1 cellular context compared by ENCODE assay signal in the genomic region with DNA sequence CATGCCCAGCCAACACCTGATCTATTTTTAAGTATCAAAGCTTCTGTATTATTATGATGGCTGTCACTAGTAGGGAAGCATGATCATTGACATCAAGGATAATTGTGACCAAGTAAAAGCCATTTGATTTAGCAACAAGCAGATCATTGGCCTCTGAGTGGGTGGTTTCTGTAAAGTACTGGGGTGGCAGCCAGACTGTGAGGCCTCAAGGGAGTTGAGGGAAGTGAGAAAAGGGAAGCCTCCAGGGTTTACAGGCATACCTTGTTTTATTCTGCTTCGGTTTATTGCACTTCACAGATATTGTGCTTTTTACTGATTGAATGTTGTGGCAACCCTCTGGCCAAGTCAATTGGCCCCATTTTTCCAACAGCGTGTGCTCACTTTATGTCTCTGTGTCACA.
A peak's percentile ranks its signal among the peaks of the same experiment; 100 is the strongest.
TF ChIP-seq lines count a peak whose summit lies in the region.

No MANE protein-coding gene starts in this region.

TF ChIP-seq in GM12878, 131 proteins besides CTCF, POLR2A, EP300 and RAD21 (continued from another document):
- TF ChIP-seq, protein P1, sequence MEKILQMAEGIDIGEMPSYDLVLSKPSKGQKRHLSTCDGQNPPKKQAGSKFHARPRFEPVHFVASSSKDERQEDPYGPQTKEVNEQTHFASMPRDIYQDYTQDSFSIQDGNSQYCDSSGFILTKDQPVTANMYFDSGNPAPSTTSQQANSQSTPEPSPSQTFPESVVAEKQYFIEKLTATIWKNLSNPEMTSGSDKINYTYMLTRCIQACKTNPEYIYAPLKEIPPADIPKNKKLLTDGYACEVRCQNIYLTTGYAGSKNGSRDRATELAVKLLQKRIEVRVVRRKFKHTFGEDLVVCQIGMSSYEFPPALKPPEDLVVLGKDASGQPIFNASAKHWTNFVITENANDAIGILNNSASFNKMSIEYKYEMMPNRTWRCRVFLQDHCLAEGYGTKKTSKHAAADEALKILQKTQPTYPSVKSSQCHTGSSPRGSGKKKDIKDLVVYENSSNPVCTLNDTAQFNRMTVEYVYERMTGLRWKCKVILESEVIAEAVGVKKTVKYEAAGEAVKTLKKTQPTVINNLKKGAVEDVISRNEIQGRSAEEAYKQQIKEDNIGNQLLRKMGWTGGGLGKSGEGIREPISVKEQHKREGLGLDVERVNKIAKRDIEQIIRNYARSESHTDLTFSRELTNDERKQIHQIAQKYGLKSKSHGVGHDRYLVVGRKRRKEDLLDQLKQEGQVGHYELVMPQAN (conservative IDR thresholded peaks at IDR 0.05): no peak
- no peak for TF ChIP-seq MTA3 (IDR thresholded peaks at IDR 0.05; ENCODE audit: borderline replicate concordance, low read length)
- TF ChIP-seq MEF2B (IDR thresholded peaks at IDR 0.05; ENCODE audit: partially characterized antibody, poor library complexity, severe bottlenecking): peak; percentile 93
- TF ChIP-seq, protein P2, sequence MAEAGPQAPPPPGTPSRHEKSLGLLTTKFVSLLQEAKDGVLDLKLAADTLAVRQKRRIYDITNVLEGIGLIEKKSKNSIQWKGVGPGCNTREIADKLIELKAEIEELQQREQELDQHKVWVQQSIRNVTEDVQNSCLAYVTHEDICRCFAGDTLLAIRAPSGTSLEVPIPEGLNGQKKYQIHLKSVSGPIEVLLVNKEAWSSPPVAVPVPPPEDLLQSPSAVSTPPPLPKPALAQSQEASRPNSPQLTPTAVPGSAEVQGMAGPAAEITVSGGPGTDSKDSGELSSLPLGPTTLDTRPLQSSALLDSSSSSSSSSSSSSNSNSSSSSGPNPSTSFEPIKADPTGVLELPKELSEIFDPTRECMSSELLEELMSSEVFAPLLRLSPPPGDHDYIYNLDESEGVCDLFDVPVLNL (IDR thresholded peaks at IDR 0.05; ENCODE audit: low read depth, low read length): no peak
- no peak for TF ChIP-seq TCF7 (IDR thresholded peaks at IDR 0.05; ENCODE audit: borderline replicate concordance)
- TF ChIP-seq, protein P3, sequence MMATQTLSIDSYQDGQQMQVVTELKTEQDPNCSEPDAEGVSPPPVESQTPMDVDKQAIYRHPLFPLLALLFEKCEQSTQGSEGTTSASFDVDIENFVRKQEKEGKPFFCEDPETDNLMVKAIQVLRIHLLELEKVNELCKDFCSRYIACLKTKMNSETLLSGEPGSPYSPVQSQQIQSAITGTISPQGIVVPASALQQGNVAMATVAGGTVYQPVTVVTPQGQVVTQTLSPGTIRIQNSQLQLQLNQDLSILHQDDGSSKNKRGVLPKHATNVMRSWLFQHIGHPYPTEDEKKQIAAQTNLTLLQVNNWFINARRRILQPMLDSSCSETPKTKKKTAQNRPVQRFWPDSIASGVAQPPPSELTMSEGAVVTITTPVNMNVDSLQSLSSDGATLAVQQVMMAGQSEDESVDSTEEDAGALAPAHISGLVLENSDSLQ (IDR thresholded peaks at IDR 0.05): 0 out of 2 replicates have a peak, but pooled peaks have one; percentile 21
- 0 out of 2 replicates have a peak, but pooled peaks have one; percentile 39 for TF ChIP-seq RELB (IDR thresholded peaks at IDR 0.05; ENCODE audit: low read depth)
- peak; percentile 50 to 52; a peak in 3 of 4 replicates for TF ChIP-seq IKZF2 (IDR thresholded peaks at IDR 0.05)
- peak in 1 of 2 experiments; percentile 56; a peak in 1 of 3 replicates for TF ChIP-seq EGR1 (IDR thresholded peaks at IDR 0.05; ENCODE audit: borderline replicate concordance in 1 of 2, low read depth in 2 of 2, low read length in 2 of 2)
- peak; percentile 57 for TF ChIP-seq IKZF1 (conservative IDR thresholded peaks at IDR 0.05)
- peak; percentile 48 for TF ChIP-seq ATF7 (IDR thresholded peaks at IDR 0.05; ENCODE audit: low read depth)
- TF ChIP-seq BCL11A (IDR thresholded peaks at IDR 0.05; ENCODE audit: low read depth, low read length): 0 out of 2 replicates have a peak, but pooled peaks have one; percentile 5
- TF ChIP-seq BCL3 (IDR thresholded peaks at IDR 0.05; ENCODE audit: borderline replicate concordance, insufficient read depth, low read depth, low read length, poor library complexity, severe bottlenecking): peak; percentile 20
- TF ChIP-seq NR2F1 (conservative IDR thresholded peaks at IDR 0.05): peak; percentile 48; the same call in 1 of the 2 replicates
- 0 out of 2 replicates have a peak, but pooled peaks have one; percentile 53 for TF ChIP-seq TBL1XR1 (IDR thresholded peaks at IDR 0.05; ENCODE audit: low read depth, low read length)
- TF ChIP-seq MXI1 (IDR thresholded peaks at IDR 0.05; ENCODE audit: low read depth, low read length): no peak
- peak; percentile 77 for TF ChIP-seq SKIL (IDR thresholded peaks at IDR 0.05; ENCODE audit: low read depth, poor library complexity, severe bottlenecking)
